Comparison of ENCODE assay signal across 17 cellular contexts in genomic region chr20:34164569-34164968, GRCh38. TPM values are rescaled to one million over a fixed set of nuclear protein-coding genes. Genes with fewer than 3 reads are reported as not detected.
DNase-seq lines count a peak whose midpoint lies in the region; TF ChIP-seq lines count a peak whose summit lies in the region.
"Had no signal": no experiment of that assay in that cellular context is flagged by ENCODE, and none has a peak within 500 bp of the region (broad histone marks: within the 10 kb centered on the region; RNA-seq: fewer than 3 reads in every experiment).

No MANE protein-coding gene starts in this region.

- H3K9me2 ChIP-seq in GM23248 (ENCODE audit: insufficient read depth), result no peaks in the 10 kb centered on the region
- H3K9me2 ChIP-seq in OCI-LY7 (ENCODE audit: insufficient read depth, low read length), result no peaks in the 10 kb centered on the region

- in situ Hi-C loops in GM23248 (cut with MboI), result no loop called here

- H3K9ac ChIP-seq in GM23248 (no peak overlapping the region), parathyroid adenoma (no peak overlapping the region)

- no peak for TF ChIP-seq CTCF in parathyroid adenoma (IDR thresholded peaks at IDR 0.05)
- no peak for TF ChIP-seq CTCF in OCI-LY7 (conservative IDR thresholded peaks at IDR 0.05; ENCODE audit: low read length)
- no peak for TF ChIP-seq CTCF in Peyer's patch (IDR thresholded peaks at IDR 0.05)

- H3F3A ChIP-seq in GM23248 (ENCODE audit: insufficient read depth), result peaks cover 9% of the 10 kb centered on the region; the same call in 1 of the 2 replicates

- no peak for TF ChIP-seq POLR2A in Peyer's patch (IDR thresholded peaks at IDR 0.05)

- H3K9me3 ChIP-seq in GM23248 (ENCODE audit: low read depth) (no peaks in the 10 kb centered on the region), parathyroid adenoma (ENCODE audit: control insufficient read depth, low read length) (no peaks in the 10 kb centered on the region), OCI-LY7 (ENCODE audit: low read length) (no peaks in the 10 kb centered on the region), Peyer's patch (no peaks in the 10 kb centered on the region)
- H3K9me3 ChIP-seq: A549; BLaER1 treated with 17β-estradiol and CSF1 and Interleukin-3, amounts not matched to agents 10 nM and 100 nM had no signal

- POLR2A ChIA-PET in OCI-LY7 (lab: Charles Lee), result no interaction called here

- H3K4me3 ChIP-seq in GM23248, result no peak overlapping the region
- H3K4me3 ChIP-seq in parathyroid adenoma (ENCODE audit: low read depth, low read length), result no peak overlapping the region
- no peak overlapping the region for H3K4me3 ChIP-seq in OCI-LY7 (ENCODE audit: low read depth, low read length, poor library complexity, severe bottlenecking)
- H3K4me3 ChIP-seq in Peyer's patch, result no peak overlapping the region
- H3K4me3 ChIP-seq: A549; BLaER1 treated with 17β-estradiol and CSF1 and Interleukin-3, amounts not matched to agents 10 nM and 100 nM had no signal

- DNase-seq in GM23248, result no peak
- DNase-seq in SW480 (ENCODE audit: low spot score), result peak; percentile 53
- peak; percentile 28 for DNase-seq in iris pigment epithelial cell (ENCODE audit: low read depth)
- no peak for DNase-seq in OCI-LY7 (ENCODE audit: low spot score)
- DNase-seq in COLO829 (ENCODE audit: low spot score), result no peak
- no peak for DNase-seq in Peyer's patch
- DNase-seq: CD8-positive, alpha-beta T cell; DMS79; KBM-7; NCI-H1417; NCI-H187; NCI-H526 treated with DMSO at 0.1 percent for 48 hours; NK-92 treated with Interleukin-12 subunit alpha and Interleukin-12 subunit beta, amount 100 ng/mL, for 24 hours; Right ventricle myocardium superior had no signal

- H2AFZ ChIP-seq in GM23248 (peak overlapping the region; percentile 13; the same call in 1 of the 2 replicates), parathyroid adenoma (peak overlapping the region; percentile 30), OCI-LY7 (ENCODE audit: low read length) (no peak overlapping the region)

- H3K4me1 ChIP-seq in GM23248 (ENCODE audit: insufficient read depth) (no peaks in the 10 kb centered on the region), parathyroid adenoma (no peaks in the 10 kb centered on the region), OCI-LY7 (ENCODE audit: insufficient read depth, low read length, poor library complexity, severe bottlenecking) (no peaks in the 10 kb centered on the region), Peyer's patch (no peaks in the 10 kb centered on the region)
- H3K4me1 ChIP-seq: A549 had no signal

- H3K27ac ChIP-seq in GM23248 (no peak overlapping the region), parathyroid adenoma (no peak overlapping the region), OCI-LY7 (ENCODE audit: low read depth, low read length, poor library complexity, severe bottlenecking) (no peak overlapping the region), Peyer's patch (no peak overlapping the region)
- H3K27ac ChIP-seq: A549; BLaER1 treated with 17β-estradiol and CSF1 and Interleukin-3, amounts not matched to agents 10 nM and 100 nM had no signal

- no peak overlapping the region for H3K4me2 ChIP-seq in GM23248 (ENCODE audit: unreplicated experiment)
- H3K4me2 ChIP-seq in parathyroid adenoma (ENCODE audit: low read length), result no peak overlapping the region
- H3K4me2 ChIP-seq in OCI-LY7 (ENCODE audit: low read length), result no peak overlapping the region
- H3K4me2 ChIP-seq: A549 had no signal

- H3K27me3 ChIP-seq in GM23248 (replicated peaks; ENCODE audit: insufficient read depth) (no peaks in the 10 kb centered on the region), parathyroid adenoma (ENCODE audit: control insufficient read depth, insufficient read depth, low read length) (no peaks in the 10 kb centered on the region), Peyer's patch (no peaks in the 10 kb centered on the region)
- H3K27me3 ChIP-seq: BLaER1 treated with 17β-estradiol and CSF1 and Interleukin-3, amounts not matched to agents 10 nM and 100 nM had no signal

- H3K36me3 ChIP-seq in GM23248 (ENCODE audit: low read depth), result no peaks in the 10 kb centered on the region
- no peaks in the 10 kb centered on the region for H3K36me3 ChIP-seq in parathyroid adenoma (ENCODE audit: control insufficient read depth, insufficient read depth, low read length)
- no peaks in the 10 kb centered on the region for H3K36me3 ChIP-seq in OCI-LY7 (ENCODE audit: insufficient read depth, low read length)
- H3K36me3 ChIP-seq in Peyer's patch, result no peaks in the 10 kb centered on the region
- H3K36me3 ChIP-seq: BLaER1 treated with 17β-estradiol and CSF1 and Interleukin-3, amounts not matched to agents 10 nM and 100 nM had no signal

- no peaks in the 10 kb centered on the region for H4K20me1 ChIP-seq in GM23248 (ENCODE audit: insufficient read depth)
- H4K20me1 ChIP-seq in OCI-LY7 (ENCODE audit: insufficient read depth, low read length), result no peaks in the 10 kb centered on the region
- H4K20me1 ChIP-seq: BLaER1 treated with 17β-estradiol and CSF1 and Interleukin-3, amounts not matched to agents 10 nM and 100 nM had no signal

- H3K79me2 ChIP-seq in GM23248 (ENCODE audit: insufficient read depth) (no peaks in the 10 kb centered on the region), parathyroid adenoma (no peaks in the 10 kb centered on the region), OCI-LY7 (ENCODE audit: insufficient read depth, low read depth, low read length) (no peaks in the 10 kb centered on the region)

- CTCF ChIA-PET in OCI-LY7 (lab: Charles Lee; ENCODE audit: unreplicated experiment), result no interaction called here

- intact Hi-C loops in OCI-LY7 (cut with micrococcal nuclease; ENCODE audit: unreplicated experiment), result no loop called here

- no TSS peak for BruUV-seq in OCI-LY7 (replicated peaks; lab: Mats Ljungman, UMichigan)

RNA-seq across cellular contexts. Expression of gene EIF2S2, which starts 52.5 kb away (rescaled TPM):
- 114 and 138 TPM in 2 replicates for total RNA-seq in GM23248 (2014; rRNA removed; shearing (Covaris generic))
- 109 and 114 TPM in 2 replicates for polyA plus RNA-seq in GM23248 (2016; fragmentation: Nextera tagmentation; extraction: Ambion mirVana)
- total RNA-seq in OCI-LY7 (2014; rRNA removed; shearing (Covaris generic)), result 104 and 112 TPM in 2 replicates
- total RNA-seq in OCI-LY7 (2022) (130 and 140 TPM in 2 replicates), Peyer's patch (10 to 100 TPM; 25.0 to 48.7 (median 30.6) TPM)

Comparison
In these comparisons a context has a peak if more than half of its experiments do, and no peak if none do; other contexts are left out.
1. DNase-seq: peak in SW480 (single experiment) and iris pigment epithelial cell (single experiment); none in GM23248 (single experiment), OCI-LY7 (single experiment), COLO829 (single experiment) and Peyer's patch (0 of 3).